1 cellular context compared by ENCODE assay signal in genomic region chr2:214808961-214809750, GRCh38.
TF ChIP-seq lines count a peak whose summit lies in the region.

Gene BARD1 (minus strand): TSS chr2:214809683. CDS start chr2:214809569, 114 bp downstream.

TF ChIP-seq in HepG2, 621 proteins besides CTCF, POLR2A, EP300 and RAD21 (continued from another document and continues in another):
- TF ChIP-seq FOXK2 (IDR thresholded peaks at IDR 0.05) (no peak), ZSCAN9 (CRISPR knock-in tag; IDR thresholded peaks at IDR 0.05; ENCODE audit: borderline replicate concordance) (0 out of 2 replicates have a peak, but pooled peaks have one; percentile 22), STAT5B (CRISPR knock-in tag; IDR thresholded peaks at IDR 0.05) (no peak), KLF16 (CRISPR knock-in tag; IDR thresholded peaks at IDR 0.05) (peak in 1 of 2 experiments; percentile 59; a peak in 1 of 4 replicates), ZNF766 (CRISPR knock-in tag; IDR thresholded peaks at IDR 0.05; ENCODE audit: borderline replicate concordance) (peak; percentile 78; the same call in 1 of the 2 replicates), FOSL2 (CRISPR knock-in tag; IDR thresholded peaks at IDR 0.05) (no peak), ZFP82 (CRISPR knock-in tag; IDR thresholded peaks at IDR 0.05; ENCODE audit: borderline replicate concordance) (no peak), ZNF670 (CRISPR knock-in tag; IDR thresholded peaks at IDR 0.05; ENCODE audit: borderline replicate concordance) (no peak), ZNF552 (CRISPR knock-in tag; IDR thresholded peaks at IDR 0.05; ENCODE audit: borderline replicate concordance) (no peak), ZNF772 (CRISPR knock-in tag; IDR thresholded peaks at IDR 0.05) (no peak; the same call in 1 of the 2 replicates), ZNF160 (CRISPR knock-in tag; IDR thresholded peaks at IDR 0.05) (no peak; the same call in 1 of the 2 replicates), SKI (IDR thresholded peaks at IDR 0.05; ENCODE audit: partially characterized antibody) (peak; percentile 22), ZNF20 (CRISPR knock-in tag; IDR thresholded peaks at IDR 0.05) (no peak; the same call in 1 of the 2 replicates), ATRX (CRISPR knock-in tag; IDR thresholded peaks at IDR 0.05; ENCODE audit: borderline replicate concordance) (no peak), DNMT3B (CRISPR knock-in tag; conservative IDR thresholded peaks at IDR 0.05) (no peak), SIX1 (CRISPR knock-in tag; IDR thresholded peaks at IDR 0.05; ENCODE audit: borderline replicate concordance) (0 out of 2 replicates have a peak, but pooled peaks have one; percentile 7), ATAD3A (CRISPR knock-in tag; IDR thresholded peaks at IDR 0.05) (no peak), RFX3 (CRISPR knock-in tag; IDR thresholded peaks at IDR 0.05) (no peak), ZSCAN12 (CRISPR knock-in tag; IDR thresholded peaks at IDR 0.05) (peak; percentile 49; the same call in 1 of the 2 replicates), EZH2 (conservative IDR thresholded peaks at IDR 0.05; ENCODE audit: low read depth, low read length) (no peak), THRA (CRISPR knock-in tag; IDR thresholded peaks at IDR 0.05; ENCODE audit: borderline replicate concordance) (no peak), SMAD3 (CRISPR knock-in tag; IDR thresholded peaks at IDR 0.05) (peak; percentile 43; the same call in 1 of the 2 replicates), ZNF460 (CRISPR knock-in tag; IDR thresholded peaks at IDR 0.05; ENCODE audit: borderline replicate concordance) (no peak), ZNF3 (CRISPR knock-in tag; IDR thresholded peaks at IDR 0.05) (no peak), RBM39 (IDR thresholded peaks at IDR 0.05; ENCODE audit: low read depth, low read length, poor library complexity, severe bottlenecking) (peak; percentile 16), ZNF329 (CRISPR knock-in tag; IDR thresholded peaks at IDR 0.05; ENCODE audit: low read depth) (no peak), NBN (conservative IDR thresholded peaks at IDR 0.05) (no peak), HIC2 (CRISPR knock-in tag; IDR thresholded peaks at IDR 0.05; ENCODE audit: low read depth) (no peak; the same call in 1 of the 2 replicates), KDM5A (IDR thresholded peaks at IDR 0.05; ENCODE audit: borderline replicate concordance, low read length) (peak; percentile 40; the same call in 1 of the 2 replicates), ZNF589 (CRISPR knock-in tag; conservative IDR thresholded peaks at IDR 0.05) (no peak; the same call in 1 of the 2 replicates), CERS6 (CRISPR knock-in tag; IDR thresholded peaks at IDR 0.05) (peak; percentile 86; the same call in 1 of the 2 replicates), HOXD1 (CRISPR knock-in tag; IDR thresholded peaks at IDR 0.05) (0 out of 2 replicates have a peak, but pooled peaks have one; percentile 26), KMT2B (CRISPR knock-in tag; IDR thresholded peaks at IDR 0.05) (peak; percentile 51), FIP1L1 (IDR thresholded peaks at IDR 0.05; ENCODE audit: borderline replicate concordance, insufficient read depth, low read depth, low read length) (no peak; the same call in 1 of the 2 replicates), MTF2 (CRISPR knock-in tag; IDR thresholded peaks at IDR 0.05; ENCODE audit: borderline replicate concordance) (no peak), E2F2 (CRISPR knock-in tag; IDR thresholded peaks at IDR 0.05; ENCODE audit: borderline replicate concordance) (no peak; the same call in 1 of the 2 replicates), ZKSCAN1 (IDR thresholded peaks at IDR 0.05; ENCODE audit: low read length) (no peak), KLF15 (CRISPR knock-in tag; IDR thresholded peaks at IDR 0.05; ENCODE audit: borderline replicate concordance) (peak; percentile 84), ELF4 (CRISPR knock-in tag; IDR thresholded peaks at IDR 0.05; ENCODE audit: borderline replicate concordance) (peak; percentile 19; the same call in 1 of the 2 replicates), SOX13 (IDR thresholded peaks at IDR 0.05) (no peak), SOX13 (CRISPR knock-in tag; conservative IDR thresholded peaks at IDR 0.05 in 1 of 2, IDR thresholded peaks at IDR 0.05 in 1 of 2) (no peak), SMYD3 (CRISPR knock-in tag; IDR thresholded peaks at IDR 0.05) (no peak), PRDM10 (CRISPR knock-in tag; IDR thresholded peaks at IDR 0.05; ENCODE audit: low read depth) (no peak), ZFX (CRISPR knock-in tag; IDR thresholded peaks at IDR 0.05; ENCODE audit: low read depth) (peak; percentile 85), ATF2 (CRISPR knock-in tag; IDR thresholded peaks at IDR 0.05) (peak; percentile 54), ETV6 (CRISPR knock-in tag; conservative IDR thresholded peaks at IDR 0.05) (no peak), TFDP2 (CRISPR knock-in tag; IDR thresholded peaks at IDR 0.05) (peak; percentile 80), ZUFSP (CRISPR knock-in tag; IDR thresholded peaks at IDR 0.05; ENCODE audit: borderline replicate concordance) (no peak), ZFAT (CRISPR knock-in tag; conservative IDR thresholded peaks at IDR 0.05) (peak; percentile 81; the same call in 1 of the 2 replicates), ZNF567 (CRISPR knock-in tag; IDR thresholded peaks at IDR 0.05; ENCODE audit: borderline replicate concordance) (no peak), SETDB1 (CRISPR knock-in tag; IDR thresholded peaks at IDR 0.05; ENCODE audit: borderline replicate concordance) (no peak), ZNF562 (CRISPR knock-in tag; IDR thresholded peaks at IDR 0.05; ENCODE audit: borderline replicate concordance) (no peak), MATR3 (CRISPR knock-in tag; IDR thresholded peaks at IDR 0.05) (no peak), NFIC (IDR thresholded peaks at IDR 0.05; ENCODE audit: low read length) (no peak), NPAS2 (CRISPR knock-in tag; IDR thresholded peaks at IDR 0.05; ENCODE audit: borderline replicate concordance) (peak; percentile 67; the same call in 1 of the 2 replicates)
